ENCODE assay signal across 19 cellular contexts in genomic region chr1:151406176-151406575, GRCh38. TPM values are rescaled to one million over a fixed set of nuclear protein-coding genes. Genes with fewer than 3 reads are reported as not detected.
"Had no signal": no experiment of that assay in that cellular context is flagged by ENCODE, and none has a peak within 500 bp of the region (broad histone marks: within the 10 kb centered on the region; RNA-seq: fewer than 3 reads in every experiment).

No MANE protein-coding gene starts in this region.

- DNase-seq: activated CD4-positive, alpha-beta T cell treated with anti-CD3 and anti-CD28 coated beads, Interleukin-2, amount 50 U/mL, for 48 hours; activated effector memory CD4-positive, alpha-beta T cell treated with anti-CD3 and anti-CD28 coated beads, Interleukin-2, amount 50 U/mL, for 16 hours; activated T-cell treated with anti-CD3 and anti-CD28 coated beads, Interleukin-2, amount 50 U/mL, for 4 hours; cortex of kidney; effector CD8-positive, alpha-beta T cell; gastrocnemius medialis; mucosa of descending colon; naive thymus-derived CD4-positive, alpha-beta T cell; stimulated activated CD4-positive, alpha-beta T cell treated with anti-CD3 and anti-CD28 coated beads, Interleukin-15, amount 100 ng/mL, for 24 hours; stimulated activated CD4-positive, alpha-beta T cell treated with anti-CD3 and anti-CD28 coated beads, Interleukin-4, amount 100 ng/mL, for 1 hour; stimulated activated naive CD4-positive, alpha-beta T cell treated with Interleukin-2 at 50 U/mL for 16 hours; upper lobe of left lung; WERI-Rb-1 had no signal

- H3K27ac ChIP-seq: gastrocnemius medialis, suprapubic skin, upper lobe of left lung, WERI-Rb-1 had no signal

- ATAC-seq: activated naive CD4-positive, alpha-beta T cell treated with anti-CD3 and anti-CD28 coated beads, Interleukin-2, amount 50 U/mL, for 72 hours; activated T-cell treated with anti-CD3 and anti-CD28 coated beads, Interleukin-2, amount 50 U/mL, for 4 hours; gastrocnemius medialis; mucosa of descending colon; naive thymus-derived CD4-positive, alpha-beta T cell; SK-N-SH treated with all-trans-retinoic acid at 6 μM for 48 hours had no signal

- H3K27me3 Mint-ChIP-seq: naive thymus-derived CD4-positive, alpha-beta T cell had no signal

- H3K9me3 ChIP-seq: gastrocnemius medialis, mucosa of descending colon, right atrium auricular region, suprapubic skin, upper lobe of left lung had no signal

- H3K27ac Mint-ChIP-seq: T-helper 1 cell treated with Interleukin-12 subunit alpha and Interleukin-12 subunit beta and Interleukin-4 antibody, amounts not matched to agents 30 μg/mL and 1 μg/mL, for 36 hours had no signal

- H3K4me3 Mint-ChIP-seq: activated T-cell treated with anti-CD3 and anti-CD28 coated beads, Interleukin-2, amount 50 U/mL, for 4 hours; naive thymus-derived CD4-positive, alpha-beta T cell; T-helper 1 cell treated with Interleukin-12 subunit alpha and Interleukin-12 subunit beta and Interleukin-4 antibody, amounts not matched to agents 30 μg/mL and 1 μg/mL, for 36 hours had no signal

- H3K9me3 Mint-ChIP-seq: activated naive CD4-positive, alpha-beta T cell treated with anti-CD3 and anti-CD28 coated beads, Interleukin-2, amount 50 U/mL, for 72 hours; activated T-cell treated with anti-CD3 and anti-CD28 coated beads, Interleukin-2, amount 50 U/mL, for 4 hours; naive thymus-derived CD4-positive, alpha-beta T cell; T-helper 1 cell treated with Interleukin-12 subunit alpha and Interleukin-12 subunit beta and Interleukin-4 antibody, amounts not matched to agents 30 μg/mL and 1 μg/mL, for 36 hours had no signal

- H3K4me3 ChIP-seq: gastrocnemius medialis, mucosa of descending colon, right atrium auricular region, skin epidermis, suprapubic skin, upper lobe of left lung had no signal

- H3K27me3 ChIP-seq: gastrocnemius medialis, right atrium auricular region, suprapubic skin, upper lobe of left lung had no signal

RNA-seq across cellular contexts. Expression of gene SELENBP1, which starts 33.7 kb away (rescaled TPM):
- total RNA-seq: activated naive CD4-positive, alpha-beta T cell treated with anti-CD3 and anti-CD28 coated beads, Interleukin-2, amount 50 U/mL, for 72 hours; naive thymus-derived CD4-positive, alpha-beta T cell had no signal
- polyA plus RNA-seq: naive thymus-derived CD4-positive, alpha-beta T cell had no signal
